In the genomic region with DNA sequence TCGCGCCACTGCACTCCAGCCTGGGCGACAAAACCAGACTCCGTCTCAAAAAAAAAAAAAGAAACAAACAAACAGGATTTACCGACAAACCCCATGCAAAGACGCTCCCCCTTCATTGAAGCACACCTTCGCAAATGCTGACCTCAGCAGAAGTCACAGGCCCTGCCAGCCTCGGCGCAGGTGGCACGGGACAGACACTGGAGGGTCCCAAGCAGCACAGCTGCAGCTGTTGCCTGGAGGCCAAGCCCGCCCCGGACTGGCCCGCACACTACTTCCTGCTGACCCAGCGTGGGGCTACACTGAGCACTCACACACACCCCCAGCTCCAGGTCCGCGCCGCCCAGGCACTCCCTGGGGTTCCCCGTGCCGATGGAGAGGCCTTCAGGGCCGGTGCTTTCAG, we compare ENCODE assay signal across 20 cellular contexts. TPM values are rescaled to one million over a fixed set of nuclear protein-coding genes. Genes with fewer than 3 reads are reported as not detected.
A peak's percentile ranks its signal among the peaks of the same experiment; 100 is the strongest.
DNase-seq lines count a peak whose midpoint lies in the region; ATAC-seq, FAIRE-seq and TF ChIP-seq lines count a peak whose summit lies in the region.
"Had no signal": no experiment of that assay in that cellular context is flagged by ENCODE, and none has a peak within 500 bp of the region (broad histone marks: within the 10 kb centered on the region; RNA-seq: fewer than 3 reads in every experiment).

No MANE protein-coding gene starts in this region.

- no peak for TF ChIP-seq POLR2A in H1 (IDR thresholded peaks at IDR 0.05; ENCODE audit: control extremely low read depth in 1 of 2, low read depth in 2 of 2, low read length in 2 of 2)
- no peak for TF ChIP-seq POLR2A in spleen (IDR thresholded peaks at IDR 0.05)

- H3K4ac ChIP-seq in H1 (replicated peaks; ENCODE audit: insufficient read length, low read depth, low read length) = no peak overlapping the region

- no peak overlapping the region for H2BK20ac ChIP-seq in H1 (ENCODE audit: low read length)

- POLR2A ChIA-PET in H1 (lab: Charles Lee; ENCODE audit: partially characterized antibody) = interaction anchor here (1.1 to 1.6 kb wide), 3 partner anchors 13 to 76 kb away, joined by 3 read pairs; no protein-coding TSS in a partner anchor

- intact Hi-C loops in spleen (cut with DNase I; ENCODE audit: low total_unique reads) = no loop called here

- WGBS in H1 (ENCODE audit: extremely low coverage in 1 of 2, insufficient coverage in 1 of 2, insufficient read length in 1 of 2, insufficient replicate concordance in 2 of 2, low coverage in 1 of 2, low lambda C conversion rate in 2 of 2, missing lambda C conversion rate in 1 of 2), 2 experiments = 92% methylated on average over 16 of the region's 20 CpGs; no CpG with 5 or more reads in 1 of the 2 experiments
- WGBS in spleen, 5 donors = 61 to 87% (median 80%) methylated on average over 14 to 20 of the region's 20 CpGs

- no peak overlapping the region for H2BK15ac ChIP-seq in H1 (ENCODE audit: low read length)

- H4K5ac ChIP-seq in H1 (ENCODE audit: insufficient read length, low read depth, low read length) = no peak overlapping the region

- H3K18ac ChIP-seq in H1 (ENCODE audit: extremely low read depth, low read length) = no peak overlapping the region; the same call in 1 of the 2 replicates

- no peak for TF ChIP-seq RAD21 in H1 (IDR thresholded peaks at IDR 0.05 in 1 of 2, conservative IDR thresholded peaks at IDR 0.05 in 1 of 2; ENCODE audit: low read depth in 2 of 2, low read length in 2 of 2)

- no peak overlapping the region for H3K4me2 ChIP-seq in H1 (ENCODE audit: insufficient read depth in 1 of 2, low read depth in 2 of 2, low read length in 2 of 2)

- peak overlapping the region; percentile 73; the same call in 1 of the 2 replicates for H2BK5ac ChIP-seq in H1 (ENCODE audit: low read depth, low read length)

- no peak for TF ChIP-seq EP300 in H1 (IDR thresholded peaks at IDR 0.05; ENCODE audit: borderline replicate concordance in 1 of 2, low read depth in 2 of 2, low read length in 2 of 2)

- no peak overlapping the region for H3K14ac ChIP-seq in H1 (ENCODE audit: insufficient read length)

- no peaks in the 10 kb centered on the region; the same call in 1 of the 2 replicates for H3K79me1 ChIP-seq in H1 (ENCODE audit: low read depth, low read length)

- no peak for TF ChIP-seq CTCF in H1 (IDR thresholded peaks at IDR 0.05; ENCODE audit: control extremely low read depth in 1 of 3, insufficient read depth in 1 of 3, low read depth in 1 of 3, low read length in 3 of 3)
- no peak for TF ChIP-seq CTCF in spleen (IDR thresholded peaks at IDR 0.05 in 8 of 11, conservative IDR thresholded peaks at IDR 0.05 in 3 of 11)

- H4K8ac ChIP-seq in H1 (ENCODE audit: extremely low read depth, insufficient read depth, low read length) = no peak overlapping the region

- no peak overlapping the region for H3K56ac ChIP-seq in H1 (replicated peaks; ENCODE audit: insufficient read length, low read depth, low read length)

- H4K91ac ChIP-seq in H1 (replicated peaks; ENCODE audit: insufficient read length, low read length) = no peak overlapping the region

- no peaks in the 10 kb centered on the region for H3K27me3 ChIP-seq in H1 (replicated peaks in 1 of 4; ENCODE audit: control insufficient read depth in 3 of 4, extremely low read depth in 1 of 4, insufficient read depth in 3 of 4, low read length in 3 of 4)
- no peaks in the 10 kb centered on the region for H3K27me3 ChIP-seq in spleen (replicated peaks in 1 of 7)

- peaks cover 0 to 15% of the 10 kb centered on the region in 2 experiments; a peak in 1 of 4 replicates for H3K79me2 ChIP-seq in H1 (ENCODE audit: control insufficient read depth in 1 of 2, insufficient read depth in 2 of 2, low read length in 2 of 2)

- no peak overlapping the region for H2BK12ac ChIP-seq in H1 (ENCODE audit: low read depth, low read length)

- H3K27ac ChIP-seq in H1 (ENCODE audit: low read depth, low read length) (no peak overlapping the region), spleen (peak overlapping the region in 6 of 8 donors; percentile 7 to 54 (median 34))

- H3K4me3 ChIP-seq in H1 (ENCODE audit: extremely low read depth in 1 of 4, insufficient read depth in 2 of 4, low read depth in 3 of 4, low read length in 4 of 4) (no peak overlapping the region), spleen (no peak overlapping the region)
- H3K4me3 ChIP-seq: HAP-1 had no signal

- H2AFZ ChIP-seq in H1 (ENCODE audit: low read length) = no peak overlapping the region

- ATAC-seq in GM19395 (IDR thresholded peaks at IDR 0.05; ENCODE audit: unreplicated experiment) (no peak), GM19397 (IDR thresholded peaks at IDR 0.05; ENCODE audit: unreplicated experiment) (no peak)

- H4K20me1 ChIP-seq in H1 (replicated peaks in 1 of 2; ENCODE audit: control insufficient read depth in 1 of 2, insufficient read depth in 2 of 2, low read length in 2 of 2) = peaks cover 0 to 8% of the 10 kb centered on the region in 2 experiments

- CTCF ChIA-PET in H1 (lab: Charles Lee; ENCODE audit: partially characterized antibody) = interaction anchor here (0.9 to 1.3 kb wide), 4 partner anchors 10 to 65 kb away, joined by 3 read pairs; no protein-coding TSS in a partner anchor

- FAIRE-seq in H1 (lab: Jason Lieb, UNC) = no peak
- FAIRE-seq: A204.1, D721Med had no signal

- no peaks in the 10 kb centered on the region for H3K36me3 ChIP-seq in H1 (ENCODE audit: control insufficient read depth in 2 of 4, insufficient read depth in 4 of 4, low read length in 3 of 4)
- H3K36me3 ChIP-seq in spleen = peaks cover 0 to 21% (median 1%) of the 10 kb centered on the region in 6 donors
- H3K36me3 ChIP-seq: HAP-1 had no signal

- H3K9me3 ChIP-seq in H1 (ENCODE audit: insufficient read depth in 2 of 2, low read depth in 1 of 2, low read length in 1 of 2) (no peaks in the 10 kb centered on the region), spleen (no peaks in the 10 kb centered on the region)
- H3K9me3 ChIP-seq: HAP-1 had no signal

- H3K23me2 ChIP-seq in H1 (ENCODE audit: low read depth, low read length) = no peaks in the 10 kb centered on the region; the same call in 1 of the 2 replicates

- H3K4me1 ChIP-seq in H1 (replicated peaks in 1 of 4; ENCODE audit: control insufficient read depth in 3 of 4, insufficient read depth in 4 of 4, low read length in 3 of 4) (peaks cover 0 to 10% (median 2%) of the 10 kb centered on the region in 4 experiments; a peak in 4 of 7 replicates), spleen (peaks cover 0 to 78% (median 43%) of the 10 kb centered on the region in 6 donors)
- H3K4me1 ChIP-seq: HAP-1 had no signal

- no peak overlapping the region for H2AK5ac ChIP-seq in H1 (ENCODE audit: low read depth, low read length)

- DNase-seq in AG20443 (ENCODE audit: low spot score) (peak; percentile 6), H4 (ENCODE audit: low spot score) (peak; percentile 14), H1 (ENCODE audit: low read depth in 1 of 2, low spot score in 2 of 2) (no peak), spleen (no peak), kidney glomerular epithelial cell (lab: John Stamatoyannopoulos, UW) (no peak), iPS-NIHi7 (ENCODE audit: extremely low spot score) (no peak)
- DNase-seq: AML-193; CD4-positive, alpha-beta T cell; DMS79 treated with DMSO at 0.1 percent for 48 hours; GDM1; NCI-H1417; NCI-H1930; NCI-H2171; NCI-H82; SHP77 treated with DMSO at 0.1 percent for 48 hours had no signal

- no peak overlapping the region for H3K23ac ChIP-seq in H1 (ENCODE audit: insufficient read length)

- H3K9ac ChIP-seq in H1 (replicated peaks in 1 of 4; ENCODE audit: extremely low read depth in 1 of 4, low read depth in 3 of 4, low read length in 3 of 4) = no peak overlapping the region

- H2BK120ac ChIP-seq in H1 (replicated peaks; ENCODE audit: low read depth, low read length) = no peak overlapping the region

RNA-seq across cellular contexts. Expression of a gene that starts 31.2 kb away (rescaled TPM):
- total RNA-seq in H4 (2014; rRNA removed; shearing (Covaris generic)) = 27.7 and 40.2 TPM in 2 replicates
- 46.2 and 49.5 TPM in 2 replicates for total RNA-seq in H1 (2021; fragmentation: NEBNext Ultra II Directional; extraction: Animal tissue kit (Norgen Biotek cat#: 25700))
- polyA plus RNA-seq in H1 (2011; rRNA removed) (69.2 and 70.8 TPM in 2 replicates), spleen (10 to 100 TPM; 48.8 to 63.8 (median 52.1) TPM)
- polyA plus RNA-seq in H1 (2011; cell fraction: cytosol; rRNA removed) = 43.8 TPM
- 87.4 TPM for polyA plus RNA-seq in H1 (2011; cell fraction: nucleus; rRNA removed)
- polyA plus RNA-seq in H1 (2012, experiment 1 of 2) = 24.9 to 55.7 TPM (median 48.9 TPM) in 4 replicates
- 15.1 TPM for polyA plus RNA-seq in H1 (2012, experiment 2 of 2)
- polyA plus RNA-seq in H1 (2013, experiment 1 of 2) = 13.0 TPM
- polyA plus RNA-seq in H1 (2013, experiment 2 of 2) = 12.5 TPM
- 76.9 and 104 TPM in 2 replicates for polyA minus RNA-seq in H1 (2011; rRNA and poly(A)+ RNA removed)
- polyA minus RNA-seq in H1 (2011; cell fraction: cytosol; rRNA and poly(A)+ RNA removed) = 27.6 TPM
- 30.4 TPM for polyA minus RNA-seq in H1 (2011; cell fraction: nucleus; rRNA and poly(A)+ RNA removed)
- 100 to 1,000 TPM in 2 of 7 donors, 10 to 100 TPM in 5; 74.0 to 196 (median 93.6) TPM for total RNA-seq in spleen

RNA-seq across cellular contexts. Expression of a gene that starts 41.0 kb away (rescaled TPM):
- total RNA-seq in H4 (2014; rRNA removed; shearing (Covaris generic)) = 162 and 206 TPM in 2 replicates
- 76.1 and 85.2 TPM in 2 replicates for total RNA-seq in H1 (2021; fragmentation: NEBNext Ultra II Directional; extraction: Animal tissue kit (Norgen Biotek cat#: 25700))
- polyA plus RNA-seq in H1 (2011; rRNA removed) (89.5 and 101 TPM in 2 replicates), spleen (10 to 100 TPM; 38.2 to 69.3 (median 42.4) TPM)
- 97.8 TPM for polyA plus RNA-seq in H1 (2011; cell fraction: cytosol; rRNA removed)
- 69.8 TPM for polyA plus RNA-seq in H1 (2011; cell fraction: nucleus; rRNA removed)
- 103 to 158 TPM (median 150 TPM) in 4 replicates for polyA plus RNA-seq in H1 (2012, experiment 1 of 2)
- 122 TPM for polyA plus RNA-seq in H1 (2012, experiment 2 of 2)
- 52.9 TPM for polyA plus RNA-seq in H1 (2013, experiment 1 of 2)
- 59.3 TPM for polyA plus RNA-seq in H1 (2013, experiment 2 of 2)
- polyA minus RNA-seq in H1 (2011; rRNA and poly(A)+ RNA removed) = 29.5 and 36.6 TPM in 2 replicates
- 29.8 TPM for polyA minus RNA-seq in H1 (2011; cell fraction: cytosol; rRNA and poly(A)+ RNA removed)
- 20.8 TPM for polyA minus RNA-seq in H1 (2011; cell fraction: nucleus; rRNA and poly(A)+ RNA removed)
- 10 to 100 TPM; 13.7 to 29.4 (median 20.4) TPM for total RNA-seq in spleen

RNA-seq across cellular contexts. Expression of a gene that starts 41.1 kb away (rescaled TPM):
- total RNA-seq in H4 (2014; rRNA removed; shearing (Covaris generic)) = 66.9 and 93.0 TPM in 2 replicates
- total RNA-seq in H1 (2021; fragmentation: NEBNext Ultra II Directional; extraction: Animal tissue kit (Norgen Biotek cat#: 25700)) = 38.6 and 38.7 TPM in 2 replicates
- 17.2 and 19.0 TPM in 2 replicates for polyA plus RNA-seq in H1 (2011; rRNA removed)
- 26.2 TPM for polyA plus RNA-seq in H1 (2011; cell fraction: cytosol; rRNA removed)
- polyA plus RNA-seq in H1 (2011; cell fraction: nucleus; rRNA removed) = 20.0 TPM
- polyA plus RNA-seq in H1 (2012, experiment 1 of 2) = 36.9 to 43.2 TPM (median 37.8 TPM) in 4 replicates
- 19.2 TPM for polyA plus RNA-seq in H1 (2012, experiment 2 of 2)
- polyA plus RNA-seq in H1 (2013, experiment 1 of 2) = 28.5 TPM
- 29.2 TPM for polyA plus RNA-seq in H1 (2013, experiment 2 of 2)
- polyA minus RNA-seq in H1 (2011; rRNA and poly(A)+ RNA removed) = 26.9 and 29.8 TPM in 2 replicates
- polyA minus RNA-seq in H1 (2011; cell fraction: cytosol; rRNA and poly(A)+ RNA removed) = 13.9 TPM
- polyA minus RNA-seq in H1 (2011; cell fraction: nucleus; rRNA and poly(A)+ RNA removed) = 13.0 TPM
- total RNA-seq in spleen = 10 to 100 TPM; 19.0 to 24.7 (median 23.3) TPM
- polyA plus RNA-seq in spleen = 10 to 100 TPM; 24.1 to 35.8 (median 27.2) TPM

RNA-seq across cellular contexts. Expression of a gene that starts 50.3 kb away (rescaled TPM):
- 116 and 121 TPM in 2 replicates for total RNA-seq in H4 (2014; rRNA removed; shearing (Covaris generic))
- 38.8 and 40.4 TPM in 2 replicates for total RNA-seq in H1 (2021; fragmentation: NEBNext Ultra II Directional; extraction: Animal tissue kit (Norgen Biotek cat#: 25700))
- polyA plus RNA-seq in H1 (2011; rRNA removed) (44.6 and 61.5 TPM in 2 replicates), spleen (100 to 1,000 TPM in 1 of 3 donors, 10 to 100 TPM in 2; 48.8 to 118 (median 75.0) TPM)
- polyA plus RNA-seq in H1 (2011; cell fraction: cytosol; rRNA removed) = 39.0 TPM
- polyA plus RNA-seq in H1 (2011; cell fraction: nucleus; rRNA removed) = 51.0 TPM
- 21.3 to 37.3 TPM (median 33.3 TPM) in 4 replicates for polyA plus RNA-seq in H1 (2012, experiment 1 of 2)
- polyA plus RNA-seq in H1 (2012, experiment 2 of 2) = 26.7 TPM
- 17.3 TPM for polyA plus RNA-seq in H1 (2013, experiment 1 of 2)
- 16.6 TPM for polyA plus RNA-seq in H1 (2013, experiment 2 of 2)
- 21.0 and 24.8 TPM in 2 replicates for polyA minus RNA-seq in H1 (2011; rRNA and poly(A)+ RNA removed)
- 34.5 TPM for polyA minus RNA-seq in H1 (2011; cell fraction: cytosol; rRNA and poly(A)+ RNA removed)
- polyA minus RNA-seq in H1 (2011; cell fraction: nucleus; rRNA and poly(A)+ RNA removed) = 27.3 TPM
- 100 to 1,000 TPM in 1 of 7 donors, 10 to 100 TPM in 6; 47.3 to 104 (median 62.0) TPM for total RNA-seq in spleen

Comparison
In these comparisons a context has a peak if more than half of its experiments do, and no peak if none do; other contexts are left out.
1. DNase-seq: peak in AG20443 (single experiment) and H4 (single experiment); none in H1 (0 of 2), spleen (single experiment), kidney glomerular epithelial cell (single experiment) and iPS-NIHi7 (single experiment).